In genomic region chr4:173256825-173257224, GRCh38 we compare ENCODE assay signal across 27 cellular contexts.
"Had no signal": no experiment of that assay in that cellular context is flagged by ENCODE, and none has a peak within 500 bp of the region (broad histone marks: within the 10 kb centered on the region; RNA-seq: fewer than 3 reads in every experiment).

No MANE protein-coding gene starts in this region.

- H3K4me1 Mint-ChIP-seq: activated CD4-positive, alpha-beta memory T cell treated with anti-CD3 and anti-CD28 coated beads, Interleukin-2, amount 10 ng/mL, durations not matched to agents 7 days and 5 days; activated CD4-positive, alpha-beta T cell treated with anti-CD3 and anti-CD28 coated beads, Interleukin-2, amount 10 ng/mL, durations not matched to agents 7 days and 5 days; activated naive CD8-positive, alpha-beta T cell treated with anti-CD3 and anti-CD28 coated beads, Interleukin-2, amount 10 ng/mL, durations not matched to agents 7 days and 5 days had no signal

- H3K4me3 Mint-ChIP-seq: activated B cell treated with CpG ODN at 0.5 μM for 24 hours; activated CD4-positive, alpha-beta memory T cell treated with anti-CD3 and anti-CD28 coated beads, Interleukin-2, amount 10 ng/mL, durations not matched to agents 7 days and 5 days; activated CD4-positive, alpha-beta T cell treated with anti-CD3 and anti-CD28 coated beads, Interleukin-2, amount 10 ng/mL, durations not matched to agents 7 days and 5 days; activated naive CD8-positive, alpha-beta T cell treated with anti-CD3 and anti-CD28 coated beads, Interleukin-2, amount 10 ng/mL, durations not matched to agents 7 days and 5 days; activated T-cell treated with anti-CD3 and anti-CD28 coated beads, Interleukin-2, amount 50 U/mL, for 72 hours had no signal

- H3K36me3 ChIP-seq: adrenal gland, colonic mucosa, Peyer's patch, SJCRH30 had no signal

- H3K27me3 Mint-ChIP-seq: activated B cell treated with CpG ODN at 0.5 μM for 24 hours; activated CD4-positive, alpha-beta memory T cell treated with anti-CD3 and anti-CD28 coated beads, Interleukin-2, amount 10 ng/mL, durations not matched to agents 7 days and 5 days; activated CD4-positive, alpha-beta T cell treated with anti-CD3 and anti-CD28 coated beads, Interleukin-2, amount 10 ng/mL, durations not matched to agents 7 days and 5 days; activated naive CD8-positive, alpha-beta T cell treated with anti-CD3 and anti-CD28 coated beads, Interleukin-2, amount 10 ng/mL, durations not matched to agents 7 days and 5 days had no signal

- H3K27me3 ChIP-seq: adrenal gland, colonic mucosa, Peyer's patch, SJCRH30 had no signal

- H3K36me3 Mint-ChIP-seq: activated naive CD8-positive, alpha-beta T cell treated with anti-CD3 and anti-CD28 coated beads, Interleukin-2, amount 10 ng/mL, durations not matched to agents 7 days and 5 days had no signal

- DNase-seq: activated B cell treated with CpG ODN at 0.5 μM for 24 hours; activated CD4-positive, alpha-beta memory T cell treated with anti-CD3 and anti-CD28 coated beads, Interleukin-2, amount 10 ng/mL, durations not matched to agents 7 days and 5 days; activated CD4-positive, alpha-beta T cell treated with anti-CD3 and anti-CD28 coated beads, Interleukin-2, amount 10 ng/mL, durations not matched to agents 7 days and 5 days; activated gamma-delta T cell treated with Interleukin-2 at 50 U/mL for 16 hours; activated naive CD4-positive, alpha-beta T cell treated with anti-CD3 and anti-CD28 coated beads, Interleukin-2, amount 50 U/mL, for 16 hours; activated naive CD8-positive, alpha-beta T cell treated with anti-CD3 and anti-CD28 coated beads, Interleukin-2, amount 10 ng/mL, durations not matched to agents 7 days and 5 days; activated T-cell treated with anti-CD3 and anti-CD28 coated beads, Interleukin-2, amount 50 U/mL, for 72 hours; adrenal gland; anterior cingulate cortex; cerebellar nuclear complex; colonic mucosa; NCI-H1048; NCI-H1417 treated with DMSO at 0.1 percent for 48 hours; NCI-H1694; NCI-H2029 treated with DMSO at 0.1 percent for 48 hours; NCI-H345; NCI-H510A; NCI-H526 treated with DMSO at 0.1 percent for 48 hours; NCI-H82; OCI-M1; Peyer's patch; Right ventricle myocardium superior; SJCRH30; SW 1271 had no signal

- H3K27ac Mint-ChIP-seq: activated B cell treated with CpG ODN at 0.5 μM for 24 hours; activated CD4-positive, alpha-beta memory T cell treated with anti-CD3 and anti-CD28 coated beads, Interleukin-2, amount 10 ng/mL, durations not matched to agents 7 days and 5 days; activated CD4-positive, alpha-beta T cell treated with anti-CD3 and anti-CD28 coated beads, Interleukin-2, amount 10 ng/mL, durations not matched to agents 7 days and 5 days; activated naive CD8-positive, alpha-beta T cell treated with anti-CD3 and anti-CD28 coated beads, Interleukin-2, amount 10 ng/mL, durations not matched to agents 7 days and 5 days; activated T-cell treated with anti-CD3 and anti-CD28 coated beads, Interleukin-2, amount 50 U/mL, for 72 hours; activated T-helper 2 cell treated with anti-CD3 and anti-CD28 coated beads, Interferon-gamma antibody, Interleukin-2, Interleukin-4, amounts not matched to agents 10 μg/mL and 5 μg/mL and 100 μg/mL, durations not matched to agents 14 hours and 24 hours and 36 hours had no signal

- H3K4me3 ChIP-seq: adrenal gland, colonic mucosa, Peyer's patch, SJCRH30 had no signal

- H3K4me1 ChIP-seq: adrenal gland, colonic mucosa had no signal

- H3K9me3 ChIP-seq: adrenal gland, colonic mucosa, Peyer's patch had no signal

- H3K27ac ChIP-seq: adrenal gland, colonic mucosa, Peyer's patch, RWPE1, SJCRH30 had no signal

- H3K9me3 Mint-ChIP-seq: activated B cell treated with CpG ODN at 0.5 μM for 24 hours; activated CD4-positive, alpha-beta memory T cell treated with anti-CD3 and anti-CD28 coated beads, Interleukin-2, amount 10 ng/mL, durations not matched to agents 7 days and 5 days; activated CD4-positive, alpha-beta T cell treated with anti-CD3 and anti-CD28 coated beads, Interleukin-2, amount 10 ng/mL, durations not matched to agents 7 days and 5 days; activated naive CD8-positive, alpha-beta T cell treated with anti-CD3 and anti-CD28 coated beads, Interleukin-2, amount 10 ng/mL, durations not matched to agents 7 days and 5 days; activated T-cell treated with anti-CD3 and anti-CD28 coated beads, Interleukin-2, amount 50 U/mL, for 72 hours; activated T-helper 2 cell treated with anti-CD3 and anti-CD28 coated beads, Interferon-gamma antibody, Interleukin-2, Interleukin-4, amounts not matched to agents 10 μg/mL and 5 μg/mL and 100 μg/mL, durations not matched to agents 14 hours and 24 hours and 36 hours had no signal

- ATAC-seq: SK-N-SH treated with all-trans-retinoic acid at 6 μM for 48 hours had no signal
